ENCODE assay signal across 8 cellular contexts in the genomic region with DNA sequence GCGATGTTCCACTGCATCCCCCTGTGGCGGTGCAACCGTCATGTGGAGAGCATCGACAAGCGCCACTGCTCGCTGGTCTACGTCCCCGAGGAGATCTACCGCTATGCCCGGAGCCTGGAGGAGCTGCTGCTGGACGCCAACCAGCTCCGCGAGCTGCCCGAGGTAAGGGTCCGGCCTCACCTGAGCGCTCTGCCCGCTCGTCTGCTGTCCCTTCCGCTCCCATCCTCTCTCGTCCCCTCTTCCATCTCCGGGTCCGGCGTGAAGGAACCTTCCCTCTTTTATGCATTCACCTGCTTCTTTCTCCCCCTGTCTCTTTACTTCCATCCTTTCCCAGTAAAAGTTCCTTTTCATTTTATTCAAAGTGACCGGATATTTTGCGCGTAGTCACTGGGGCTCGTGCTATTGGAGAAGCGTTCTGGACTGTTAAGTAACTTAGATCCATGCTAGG. TPM values are rescaled to one million over a fixed set of nuclear protein-coding genes. Genes with fewer than 3 reads are reported as not detected.
DNase-seq lines count a peak whose midpoint lies in the region; ATAC-seq and TF ChIP-seq lines count a peak whose summit lies in the region.

No MANE protein-coding gene starts in this region.

- peak overlapping the region; percentile 61 for H3K4me3 ChIP-seq in AG09309 (ENCODE audit: control insufficient read depth, low read depth, low read length)
- peak overlapping the region; percentile 78 for H3K4me3 ChIP-seq in kidney epithelial cell (ENCODE audit: low read depth, low read length)
- H3K4me3 ChIP-seq in stomach smooth muscle (ENCODE audit: low read length in 2 of 2): peak overlapping the region; percentile 85 to 98

- H3K27me3 ChIP-seq in kidney epithelial cell (ENCODE audit: control insufficient read depth, insufficient read depth, low read length) (no peaks in the 10 kb centered on the region), stomach smooth muscle (ENCODE audit: control insufficient read depth in 1 of 2, insufficient read depth in 2 of 2, low read length in 2 of 2) (no peaks in the 10 kb centered on the region)

- H3K4me1 ChIP-seq in stomach smooth muscle (ENCODE audit: control insufficient read depth, insufficient read depth, low read length): peaks cover 24% of the 10 kb centered on the region

- no peaks in the 10 kb centered on the region for H3K36me3 ChIP-seq in kidney epithelial cell (ENCODE audit: control insufficient read depth, insufficient read depth, low read length)
- H3K36me3 ChIP-seq in stomach smooth muscle (ENCODE audit: control insufficient read depth in 2 of 2, insufficient read depth in 2 of 2, low read length in 2 of 2): no peaks in the 10 kb centered on the region

- H3K27ac ChIP-seq in angular gyrus (ENCODE audit: low read depth, low read length): peak overlapping the region; percentile 58
- peak overlapping the region; percentile 75 for H3K27ac ChIP-seq in stomach smooth muscle (ENCODE audit: low read length)

- DNase-seq in AG09309 (ENCODE audit: low read depth) (no peak), LoVo (ENCODE audit: low spot score) (peak; percentile 16), kidney epithelial cell (ENCODE audit: low read depth) (no peak), ureter (ENCODE audit: low spot score) (no peak), NCI-H2227 (lab: John Stamatoyannopoulos, UW; ENCODE audit: unreplicated experiment) (no peak)

- ATAC-seq in GM19438 (IDR thresholded peaks at IDR 0.05; ENCODE audit: low read depth, unreplicated experiment): peak; percentile 24

- TF ChIP-seq CTCF in AG09309 (IDR thresholded peaks at IDR 0.05; ENCODE audit: control insufficient read depth, insufficient read depth, low read depth, low read length, missing control alignments) (no peak), kidney epithelial cell (IDR thresholded peaks at IDR 0.05; ENCODE audit: insufficient read depth, low read length, poor library complexity, severe bottlenecking) (no peak)

- H3K9ac ChIP-seq in stomach smooth muscle (ENCODE audit: low read length in 2 of 2): peak overlapping the region; percentile 73 to 85

- H3K9me3 ChIP-seq in stomach smooth muscle (ENCODE audit: control insufficient read depth in 2 of 2, low read length in 2 of 2): no peaks in the 10 kb centered on the region

RNA-seq across cellular contexts. Expression of a gene that starts 0.5 kb away (rescaled TPM):
- total RNA-seq in kidney epithelial cell (8.0 and 11.7 TPM in 2 replicates), ureter (46.9 TPM)
